1 cellular context compared by ENCODE assay signal in the genomic region with DNA sequence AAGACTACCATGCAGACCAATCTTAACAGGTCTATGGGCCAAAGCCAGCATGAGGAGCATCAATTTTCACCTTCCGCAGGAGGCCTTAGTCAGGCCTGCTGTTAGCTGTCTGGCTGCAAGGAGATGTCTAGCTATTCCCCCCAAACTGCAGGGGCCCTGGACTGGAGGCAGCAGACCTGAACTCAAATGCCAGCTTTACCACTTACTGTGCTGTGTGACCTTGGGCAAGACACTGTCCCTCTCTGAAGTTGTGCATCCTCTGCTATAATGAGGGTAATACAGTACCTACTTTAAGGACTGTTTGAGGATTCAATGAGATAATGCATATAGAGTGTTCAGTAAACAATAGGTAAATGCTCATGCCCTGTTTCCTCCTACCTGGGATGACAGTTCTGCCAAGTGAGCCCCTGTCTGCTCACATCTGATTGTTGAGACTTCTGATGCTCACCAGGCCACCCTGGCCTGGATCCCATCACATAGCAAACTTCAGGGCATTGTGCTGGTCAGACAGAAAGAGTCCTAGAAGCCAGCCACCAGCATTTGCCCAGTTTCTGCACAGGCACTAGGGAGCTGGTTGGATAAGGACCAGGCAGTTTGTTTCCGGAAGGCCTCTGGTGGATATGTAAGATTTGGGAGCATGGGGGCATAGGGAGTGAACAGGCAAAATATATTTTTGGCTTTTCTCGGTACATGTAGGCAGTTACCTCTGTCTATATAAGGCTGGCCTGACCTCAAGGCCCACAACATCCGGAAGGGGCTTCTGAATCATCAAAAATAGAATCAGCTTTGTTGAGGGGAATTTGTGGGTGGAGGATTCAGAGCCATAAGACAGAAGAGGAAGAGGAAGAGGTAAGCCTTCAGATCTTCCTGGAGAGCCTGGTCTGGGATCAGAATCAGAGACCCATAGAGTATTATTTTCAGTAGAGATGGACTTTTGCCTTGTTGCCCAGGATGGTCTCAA.
A peak's percentile ranks its signal among the peaks of the same experiment; 100 is the strongest.
TF ChIP-seq lines count a peak whose summit lies in the region.

No MANE protein-coding gene starts in this region.

TF ChIP-seq in HepG2, 621 proteins besides CTCF, POLR2A, EP300 and RAD21 (continued from another document):
- TF ChIP-seq, protein P1, sequence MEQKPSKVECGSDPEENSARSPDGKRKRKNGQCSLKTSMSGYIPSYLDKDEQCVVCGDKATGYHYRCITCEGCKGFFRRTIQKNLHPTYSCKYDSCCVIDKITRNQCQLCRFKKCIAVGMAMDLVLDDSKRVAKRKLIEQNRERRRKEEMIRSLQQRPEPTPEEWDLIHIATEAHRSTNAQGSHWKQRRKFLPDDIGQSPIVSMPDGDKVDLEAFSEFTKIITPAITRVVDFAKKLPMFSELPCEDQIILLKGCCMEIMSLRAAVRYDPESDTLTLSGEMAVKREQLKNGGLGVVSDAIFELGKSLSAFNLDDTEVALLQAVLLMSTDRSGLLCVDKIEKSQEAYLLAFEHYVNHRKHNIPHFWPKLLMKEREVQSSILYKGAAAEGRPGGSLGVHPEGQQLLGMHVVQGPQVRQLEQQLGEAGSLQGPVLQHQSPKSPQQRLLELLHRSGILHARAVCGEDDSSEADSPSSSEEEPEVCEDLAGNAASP (CRISPR knock-in tag; IDR thresholded peaks at IDR 0.05; ENCODE audit: borderline replicate concordance), result no peak
- TF ChIP-seq ZNF605 (CRISPR knock-in tag; IDR thresholded peaks at IDR 0.05) (no peak), MYC (CRISPR knock-in tag; IDR thresholded peaks at IDR 0.05; ENCODE audit: borderline replicate concordance) (no peak), ZNF569 (CRISPR knock-in tag; IDR thresholded peaks at IDR 0.05; ENCODE audit: borderline replicate concordance) (no peak), ZNF501 (CRISPR knock-in tag; IDR thresholded peaks at IDR 0.05) (no peak), ZMYM3 (CRISPR knock-in tag; IDR thresholded peaks at IDR 0.05) (peak; percentile 56), GTF3A (CRISPR knock-in tag; conservative IDR thresholded peaks at IDR 0.05) (no peak), NRL (CRISPR knock-in tag; IDR thresholded peaks at IDR 0.05; ENCODE audit: borderline replicate concordance) (0 out of 2 replicates have a peak, but pooled peaks have one; percentile 26), ZNF768 (CRISPR knock-in tag; IDR thresholded peaks at IDR 0.05) (peak; percentile 96)
- TF ChIP-seq, protein P2, sequence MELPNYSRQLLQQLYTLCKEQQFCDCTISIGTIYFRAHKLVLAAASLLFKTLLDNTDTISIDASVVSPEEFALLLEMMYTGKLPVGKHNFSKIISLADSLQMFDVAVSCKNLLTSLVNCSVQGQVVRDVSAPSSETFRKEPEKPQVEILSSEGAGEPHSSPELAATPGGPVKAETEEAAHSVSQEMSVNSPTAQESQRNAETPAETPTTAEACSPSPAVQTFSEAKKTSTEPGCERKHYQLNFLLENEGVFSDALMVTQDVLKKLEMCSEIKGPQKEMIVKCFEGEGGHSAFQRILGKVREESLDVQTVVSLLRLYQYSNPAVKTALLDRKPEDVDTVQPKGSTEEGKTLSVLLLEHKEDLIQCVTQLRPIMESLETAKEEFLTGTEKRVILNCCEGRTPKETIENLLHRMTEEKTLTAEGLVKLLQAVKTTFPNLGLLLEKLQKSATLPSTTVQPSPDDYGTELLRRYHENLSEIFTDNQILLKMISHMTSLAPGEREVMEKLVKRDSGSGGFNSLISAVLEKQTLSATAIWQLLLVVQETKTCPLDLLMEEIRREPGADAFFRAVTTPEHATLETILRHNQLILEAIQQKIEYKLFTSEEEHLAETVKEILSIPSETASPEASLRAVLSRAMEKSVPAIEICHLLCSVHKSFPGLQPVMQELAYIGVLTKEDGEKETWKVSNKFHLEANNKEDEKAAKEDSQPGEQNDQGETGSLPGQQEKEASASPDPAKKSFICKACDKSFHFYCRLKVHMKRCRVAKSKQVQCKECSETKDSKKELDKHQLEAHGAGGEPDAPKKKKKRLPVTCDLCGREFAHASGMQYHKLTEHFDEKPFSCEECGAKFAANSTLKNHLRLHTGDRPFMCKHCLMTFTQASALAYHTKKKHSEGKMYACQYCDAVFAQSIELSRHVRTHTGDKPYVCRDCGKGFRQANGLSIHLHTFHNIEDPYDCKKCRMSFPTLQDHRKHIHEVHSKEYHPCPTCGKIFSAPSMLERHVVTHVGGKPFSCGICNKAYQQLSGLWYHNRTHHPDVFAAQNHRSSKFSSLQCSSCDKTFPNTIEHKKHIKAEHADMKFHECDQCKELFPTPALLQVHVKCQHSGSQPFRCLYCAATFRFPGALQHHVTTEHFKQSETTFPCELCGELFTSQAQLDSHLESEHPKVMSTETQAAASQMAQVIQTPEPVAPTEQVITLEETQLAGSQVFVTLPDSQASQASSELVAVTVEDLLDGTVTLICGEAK (IDR thresholded peaks at IDR 0.05), result no peak
- TF ChIP-seq, protein P2 (CRISPR knock-in tag; IDR thresholded peaks at IDR 0.05), result 0 out of 2 replicates have a peak, but pooled peaks have one; percentile 44
TF ChIP-seq in HepG2: peak in this region for 5.
